Comparison of ENCODE assay signal across 9 cellular contexts in the genomic region with DNA sequence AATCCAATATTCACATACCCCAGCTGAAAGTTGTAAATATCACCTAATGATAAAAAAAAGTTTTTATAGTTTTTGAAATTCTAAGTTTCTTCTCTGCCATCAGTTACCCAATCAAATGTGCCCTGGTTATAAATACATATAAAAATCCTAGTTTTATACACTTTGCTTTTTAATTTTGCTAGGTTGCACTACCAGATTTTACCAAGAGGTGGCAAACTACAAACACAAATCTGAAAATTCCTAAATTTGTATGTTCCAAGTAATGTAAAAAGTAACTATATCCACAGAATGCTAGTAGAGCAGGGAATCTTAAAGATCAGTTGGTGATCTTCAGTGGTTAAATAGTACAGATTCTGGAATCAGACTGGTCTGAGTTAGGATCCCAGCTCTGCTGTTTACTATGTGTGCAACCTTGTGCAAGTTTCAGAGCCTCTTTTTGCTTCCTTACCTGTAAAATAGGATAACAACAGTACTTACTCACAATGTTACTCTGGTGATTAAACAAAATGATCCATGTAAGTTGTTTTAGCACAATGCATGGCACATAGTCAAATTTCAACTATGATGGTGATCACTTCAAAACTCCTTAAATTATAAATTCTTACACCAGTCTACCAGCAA. TPM values are rescaled to one million over a fixed set of nuclear protein-coding genes. Genes with fewer than 3 reads are reported as not detected.
DNase-seq lines count a peak whose midpoint lies in the region; ATAC-seq and TF ChIP-seq lines count a peak whose summit lies in the region.
"Had no signal": no experiment of that assay in that cellular context is flagged by ENCODE, and none has a peak within 500 bp of the region (broad histone marks: within the 10 kb centered on the region; RNA-seq: fewer than 3 reads in every experiment).

No MANE protein-coding gene starts in this region.

- ATAC-seq in activated T-cell treated with anti-CD3 and anti-CD28 coated beads, Interleukin-2, amount 50 U/mL, for 72 hours (replicated peaks in 1 of 2): no peak
- ATAC-seq in HG03159 (IDR thresholded peaks at IDR 0.05; ENCODE audit: unreplicated experiment): no peak

- H3K27ac ChIP-seq in spleen: peak overlapping the region in 1 of 8 donors; percentile 4

- H3K9me3 Mint-ChIP-seq in activated T-cell treated with anti-CD3 and anti-CD28 coated beads, Interleukin-2, amount 50 U/mL, for 72 hours: no peaks in the 10 kb centered on the region
- H3K9me3 Mint-ChIP-seq: stimulated activated naive CD8-positive, alpha-beta T cell treated with anti-CD3 and anti-CD28 coated beads, Interleukin-15, Interleukin-2, amounts not matched to agents 100 ng/mL and 50 ng/mL, for 24 hours had no signal

- H3K27me3 ChIP-seq in spleen (replicated peaks in 1 of 7): no peaks in the 10 kb centered on the region

- H3K27me3 Mint-ChIP-seq in activated T-cell treated with anti-CD3 and anti-CD28 coated beads, Interleukin-2, amount 50 U/mL, for 72 hours (ENCODE audit: low read depth): no peaks in the 10 kb centered on the region
- H3K27me3 Mint-ChIP-seq: stimulated activated naive CD8-positive, alpha-beta T cell treated with anti-CD3 and anti-CD28 coated beads, Interleukin-15, Interleukin-2, amounts not matched to agents 100 ng/mL and 50 ng/mL, for 24 hours had no signal

- TF ChIP-seq POLR2A in spleen (IDR thresholded peaks at IDR 0.05) (no peak), lower leg skin (IDR thresholded peaks at IDR 0.05) (no peak)

- intact Hi-C loops in spleen (cut with DNase I; ENCODE audit: low total_unique reads) (loop anchor here (5.0 kb wide), 1 partner anchor 207 kb away; no protein-coding TSS in a partner anchor), lower leg skin (cut with DNase I; ENCODE audit: low total_unique reads) (no loop called here)

- peaks cover 1 to 5% of the 10 kb centered on the region in 2 donors for H3K36me3 Mint-ChIP-seq in activated T-cell treated with anti-CD3 and anti-CD28 coated beads, Interleukin-2, amount 50 U/mL, for 72 hours (ENCODE audit: insufficient read depth in 2 of 2)

- DNase-seq in activated T-cell treated with anti-CD3 and anti-CD28 coated beads, Interleukin-2, amount 50 U/mL, for 72 hours: peak in 1 of 2 donors; percentile 12
- DNase-seq in activated T-cell treated with anti-CD3 and anti-CD28 coated beads for 4 hours (no peak), RPMI8226 (peak; percentile 20), fibroblast of the aortic adventitia (ENCODE audit: low read depth) (peak; percentile 75), spleen (no peak), GM19238 (ENCODE audit: insufficient read length, low spot score) (no peak), lower leg skin (ENCODE audit: low spot score in 2 of 2) (no peak)

- no peak overlapping the region for H3K4me3 Mint-ChIP-seq in activated T-cell treated with anti-CD3 and anti-CD28 coated beads, Interleukin-2, amount 50 U/mL, for 72 hours
- H3K4me3 Mint-ChIP-seq: stimulated activated naive CD8-positive, alpha-beta T cell treated with anti-CD3 and anti-CD28 coated beads, Interleukin-15, Interleukin-2, amounts not matched to agents 100 ng/mL and 50 ng/mL, for 24 hours had no signal

- H3K27ac Mint-ChIP-seq in activated T-cell treated with anti-CD3 and anti-CD28 coated beads, Interleukin-2, amount 50 U/mL, for 72 hours: peak overlapping the region; percentile 38
- H3K27ac Mint-ChIP-seq: stimulated activated naive CD8-positive, alpha-beta T cell treated with anti-CD3 and anti-CD28 coated beads, Interleukin-15, Interleukin-2, amounts not matched to agents 100 ng/mL and 50 ng/mL, for 24 hours had no signal

- no peaks in the 10 kb centered on the region for H3K9me3 ChIP-seq in spleen

- H3K4me3 ChIP-seq in fibroblast of the aortic adventitia (ENCODE audit: low read depth, low read length) (no peak overlapping the region), spleen (no peak overlapping the region), lower leg skin (ENCODE audit: low read depth, poor library complexity, severe bottlenecking) (no peak overlapping the region)

- peaks cover 0 to 46% (median 3%) of the 10 kb centered on the region in 6 donors for H3K36me3 ChIP-seq in spleen

- H3K4me1 ChIP-seq in spleen: peaks cover 0 to 74% (median 27%) of the 10 kb centered on the region in 6 donors

- peaks cover 35% of the 10 kb centered on the region for H3K4me1 Mint-ChIP-seq in activated T-cell treated with anti-CD3 and anti-CD28 coated beads, Interleukin-2, amount 50 U/mL, for 72 hours (ENCODE audit: low read depth)

- TF ChIP-seq CTCF in fibroblast of the aortic adventitia (IDR thresholded peaks at IDR 0.05; ENCODE audit: insufficient read depth, low read length) (peak; percentile 76), spleen (IDR thresholded peaks at IDR 0.05 in 8 of 11, conservative IDR thresholded peaks at IDR 0.05 in 3 of 11) (peak; percentile 62 to 82 (median 69)), lower leg skin (IDR thresholded peaks at IDR 0.05) (no peak)

RNA-seq across cellular contexts. Expression of gene TRPM7, which starts 11.0 kb away (rescaled TPM):
- 10 to 100 TPM; 58.5 to 58.7 TPM for total RNA-seq in activated T-cell treated with anti-CD3 and anti-CD28 coated beads, Interleukin-2, amount 50 U/mL, for 72 hours
- total RNA-seq in fibroblast of the aortic adventitia (ENCODE audit: low replicate concordance) (92.6 and 101 TPM in 2 replicates), spleen (100 to 1,000 TPM in 1 of 7 donors, 10 to 100 TPM in 6; 36.9 to 101 (median 48.6) TPM), lower leg skin (10 to 100 TPM; 31.3 to 63.8 (median 41.9) TPM)
- polyA plus RNA-seq in spleen: 1 to 10 TPM; 6.4 to 9.7 (median 7.5) TPM

Comparison
In these comparisons a context has a peak if more than half of its experiments do, and no peak if none do; other contexts are left out.
1. DNase-seq: peak in RPMI8226 (single experiment) and fibroblast of the aortic adventitia (single experiment); none in activated T-cell treated with anti-CD3 and anti-CD28 coated beads for 4 hours (single experiment), spleen (single experiment), GM19238 (single experiment) and lower leg skin (0 of 2).
2. CTCF ChIP-seq: peak in fibroblast of the aortic adventitia (single experiment) and spleen (11 of 11); none in lower leg skin (0 of 3).